Comparison of ENCODE assay signal across 8 cellular contexts in genomic region chr3:157354722-157355121, GRCh38.
DNase-seq lines count a peak whose midpoint lies in the region; ATAC-seq lines count a peak whose summit lies in the region.

No MANE protein-coding gene starts in this region.

- no peaks in the 10 kb centered on the region for H3K36me3 Mint-ChIP-seq in activated CD4-positive, alpha-beta T cell treated with anti-CD3 and anti-CD28 coated beads, Interleukin-2, amount 10 ng/mL, durations not matched to agents 7 days and 5 days (ENCODE audit: low read depth)

- H3K27ac Mint-ChIP-seq in activated CD4-positive, alpha-beta T cell treated with anti-CD3 and anti-CD28 coated beads, Interleukin-2, amount 10 ng/mL, durations not matched to agents 7 days and 5 days, result no peak overlapping the region

- DNase-seq in GM03348 (ENCODE audit: low spot score) (peak; percentile 13), amniotic epithelial cell (ENCODE audit: low read depth) (peak; percentile 61), lung microvascular endothelial cell (ENCODE audit: low read depth in 2 of 2) (peak; percentile 57 to 63), LoVo (ENCODE audit: low spot score) (no peak), HPDE6-E6E7 (ENCODE audit: extremely low spot score) (no peak)
- DNase-seq in stimulated activated naive CD4-positive, alpha-beta T cell treated with Interleukin-2 at 50 U/mL for 16 hours (lab: John Stamatoyannopoulos, UW), result no peak
- no peak for DNase-seq in activated CD4-positive, alpha-beta T cell treated with anti-CD3 and anti-CD28 coated beads, Interleukin-2, amount 10 ng/mL, durations not matched to agents 7 days and 5 days

- no peak overlapping the region for H3K4me3 Mint-ChIP-seq in activated CD4-positive, alpha-beta T cell treated with anti-CD3 and anti-CD28 coated beads, Interleukin-2, amount 10 ng/mL, durations not matched to agents 7 days and 5 days

- no peaks in the 10 kb centered on the region for H3K9me3 Mint-ChIP-seq in activated CD4-positive, alpha-beta T cell treated with anti-CD3 and anti-CD28 coated beads, Interleukin-2, amount 10 ng/mL, durations not matched to agents 7 days and 5 days

- CTCF ChIA-PET in activated CD4-positive, alpha-beta T cell treated with anti-CD3 and anti-CD28 coated beads, Interleukin-2, amount 10 ng/mL, durations not matched to agents 7 days and 5 days (lab: Charles Lee), result no interaction called here

- peak; percentile 74 for ATAC-seq in HG03095 (IDR thresholded peaks at IDR 0.05; ENCODE audit: unreplicated experiment)

- peaks cover 6% of the 10 kb centered on the region for H3K27me3 Mint-ChIP-seq in activated CD4-positive, alpha-beta T cell treated with anti-CD3 and anti-CD28 coated beads, Interleukin-2, amount 10 ng/mL, durations not matched to agents 7 days and 5 days

- no peaks in the 10 kb centered on the region for H3K4me1 Mint-ChIP-seq in activated CD4-positive, alpha-beta T cell treated with anti-CD3 and anti-CD28 coated beads, Interleukin-2, amount 10 ng/mL, durations not matched to agents 7 days and 5 days

- POLR2A ChIA-PET in activated CD4-positive, alpha-beta T cell treated with anti-CD3 and anti-CD28 coated beads, Interleukin-2, amount 10 ng/mL, durations not matched to agents 7 days and 5 days (lab: Charles Lee), result no interaction called here

Comparison
In these comparisons a context has a peak if more than half of its experiments do, and no peak if none do; other contexts are left out.
1. DNase-seq: peak in GM03348 (single experiment), amniotic epithelial cell (single experiment) and lung microvascular endothelial cell (2 of 2); none in LoVo (single experiment), stimulated activated naive CD4-positive, alpha-beta T cell treated with Interleukin-2 at 50 U/mL for 16 hours (single experiment), HPDE6-E6E7 (single experiment) and activated CD4-positive, alpha-beta T cell treated with anti-CD3 and anti-CD28 coated beads, Interleukin-2, amount 10 ng/mL, durations not matched to agents 7 days and 5 days (single experiment).